ENCODE assay signal across 18 cellular contexts in the genomic region with DNA sequence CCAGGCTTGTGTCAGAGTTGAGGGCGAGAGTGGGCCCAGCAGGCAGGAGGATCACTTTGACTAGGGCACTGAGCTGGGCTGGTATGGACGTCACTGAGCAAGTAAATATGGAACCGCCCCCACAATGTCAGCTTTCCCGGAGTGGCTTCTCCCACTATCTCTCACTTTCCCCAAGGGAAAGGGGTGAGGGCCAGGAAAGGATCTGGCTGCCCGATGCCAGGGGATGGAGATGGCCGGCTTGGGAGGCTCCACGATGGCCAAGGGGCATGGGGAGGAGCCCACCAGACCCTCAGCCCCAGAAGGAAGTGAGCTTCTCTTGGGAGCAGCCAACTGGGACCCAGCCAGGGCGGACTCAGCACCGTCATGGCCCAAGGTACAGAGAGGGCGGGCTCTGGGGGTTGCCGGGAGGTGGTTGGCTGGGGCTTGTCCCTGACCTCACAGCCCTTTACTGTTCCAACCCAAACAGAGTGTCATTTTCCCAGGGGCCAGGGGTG. TPM values are rescaled to one million over a fixed set of nuclear protein-coding genes. Genes with fewer than 3 reads are reported as not detected.
DNase-seq lines count a peak whose midpoint lies in the region; ATAC-seq and TF ChIP-seq lines count a peak whose summit lies in the region.
"Had no signal": no experiment of that assay in that cellular context is flagged by ENCODE, and none has a peak within 500 bp of the region (broad histone marks: within the 10 kb centered on the region; RNA-seq: fewer than 3 reads in every experiment).

No MANE protein-coding gene starts in this region.

- peaks cover 2% of the 10 kb centered on the region for H3K36me3 Mint-ChIP-seq in chondrocyte (ENCODE audit: low read depth)
- no peaks in the 10 kb centered on the region for H3K36me3 Mint-ChIP-seq in activated CD8-positive, alpha-beta T cell treated with anti-CD3 and anti-CD28 coated beads for 36 hours (ENCODE audit: low read depth)

- H3K27ac ChIP-seq in GM23248 (no peak overlapping the region), layer of hippocampus (ENCODE audit: low read depth, low read length) (peak overlapping the region; percentile 22), smooth muscle cell (ENCODE audit: low read depth) (peak overlapping the region; percentile 4), RWPE1 (no peak overlapping the region)
- H3K27ac ChIP-seq: neural progenitor cell, SJCRH30 had no signal

- H3K4me1 Mint-ChIP-seq in chondrocyte (ENCODE audit: low read depth) = peaks cover 51% of the 10 kb centered on the region
- H3K4me1 Mint-ChIP-seq in activated CD8-positive, alpha-beta T cell treated with anti-CD3 and anti-CD28 coated beads for 36 hours (ENCODE audit: low read depth) = peaks cover 8% of the 10 kb centered on the region

- no peak overlapping the region for H2AFZ ChIP-seq in GM23248
- H2AFZ ChIP-seq in smooth muscle cell (ENCODE audit: low read depth) = no peak overlapping the region
- H2AFZ ChIP-seq: neural progenitor cell had no signal

- intact Hi-C loops in activated CD8-positive, alpha-beta T cell treated with anti-CD3 and anti-CD28 coated beads for 36 hours (cut with micrococcal nuclease) = no loop called here

- H3K36me3 ChIP-seq in GM23248 (ENCODE audit: low read depth) (no peaks in the 10 kb centered on the region), smooth muscle cell (ENCODE audit: low read depth) (no peaks in the 10 kb centered on the region)
- H3K36me3 ChIP-seq: neural progenitor cell, SJCRH30 had no signal

- H3K4me3 ChIP-seq in GM23248 (no peak overlapping the region), smooth muscle cell (no peak overlapping the region)
- H3K4me3 ChIP-seq: neural progenitor cell, SJCRH30 had no signal

- no peak overlapping the region for H3K27ac Mint-ChIP-seq in chondrocyte (ENCODE audit: unreplicated experiment)
- no peak overlapping the region for H3K27ac Mint-ChIP-seq in activated CD8-positive, alpha-beta T cell treated with anti-CD3 and anti-CD28 coated beads for 36 hours
- H3K27ac Mint-ChIP-seq: activated naive CD8-positive, alpha-beta T cell treated with anti-CD3 and anti-CD28 coated beads, Interleukin-2, amount 50 U/mL, for 24 hours; neural progenitor cell had no signal

- no peak overlapping the region for H3K4me3 Mint-ChIP-seq in chondrocyte (ENCODE audit: unreplicated experiment)
- no peak overlapping the region for H3K4me3 Mint-ChIP-seq in activated CD8-positive, alpha-beta T cell treated with anti-CD3 and anti-CD28 coated beads for 36 hours
- H3K4me3 Mint-ChIP-seq: activated naive CD8-positive, alpha-beta T cell treated with anti-CD3 and anti-CD28 coated beads, Interleukin-2, amount 50 U/mL, for 24 hours; neural progenitor cell had no signal

- H3F3A ChIP-seq in GM23248 (ENCODE audit: insufficient read depth) (no peaks in the 10 kb centered on the region), smooth muscle cell (ENCODE audit: low read depth) (no peaks in the 10 kb centered on the region)

- CTCF ChIA-PET in RWPE1 (lab: Yijun Ruan, JAX) = interaction anchor here (1.2 kb wide), 1 partner anchor 44 kb away, joined by 3 read pairs; no protein-coding TSS in a partner anchor
- CTCF ChIA-PET in activated CD8-positive, alpha-beta T cell treated with anti-CD3 and anti-CD28 coated beads for 36 hours (lab: Charles Lee) = interaction anchor here (1.1 kb wide), 1 partner anchor 219 kb away, joined by 3 read pairs; no protein-coding TSS in a partner anchor

- ATAC-seq in HG03457 (IDR thresholded peaks at IDR 0.05; ENCODE audit: unreplicated experiment) (no peak), GM21825 (IDR thresholded peaks at IDR 0.05; ENCODE audit: unreplicated experiment) (no peak)
- ATAC-seq in activated CD8-positive, alpha-beta T cell treated with anti-CD3 and anti-CD28 coated beads for 36 hours = no peak
- ATAC-seq: activated naive CD8-positive, alpha-beta T cell treated with anti-CD3 and anti-CD28 coated beads, Interleukin-2, amount 50 U/mL, for 24 hours; stimulated activated naive CD8-positive, alpha-beta T cell treated with anti-CD3 and anti-CD28 coated beads, Interleukin-15, Interleukin-2, amounts not matched to agents 100 U/mL and 50 U/mL, for 24 hours had no signal

- H3K79me2 ChIP-seq in GM23248 (ENCODE audit: insufficient read depth) (peaks cover 16% of the 10 kb centered on the region; the same call in 1 of the 2 replicates), smooth muscle cell (ENCODE audit: low read depth) (peaks cover 16% of the 10 kb centered on the region)

- no peaks in the 10 kb centered on the region for H3K27me3 Mint-ChIP-seq in chondrocyte (ENCODE audit: low read depth)
- no peaks in the 10 kb centered on the region for H3K27me3 Mint-ChIP-seq in activated CD8-positive, alpha-beta T cell treated with anti-CD3 and anti-CD28 coated beads for 36 hours
- H3K27me3 Mint-ChIP-seq: activated naive CD8-positive, alpha-beta T cell treated with anti-CD3 and anti-CD28 coated beads, Interleukin-2, amount 50 U/mL, for 24 hours had no signal

- no peak overlapping the region for H3K4me2 ChIP-seq in GM23248 (ENCODE audit: unreplicated experiment)
- H3K4me2 ChIP-seq in smooth muscle cell = no peak overlapping the region
- H3K4me2 ChIP-seq: neural progenitor cell had no signal

- TF ChIP-seq CTCF in chondrocyte (IDR thresholded peaks at IDR 0.05) = no peak
- no peak for TF ChIP-seq CTCF in smooth muscle cell (IDR thresholded peaks at IDR 0.05; ENCODE audit: borderline replicate concordance, insufficient read depth, poor library complexity, severe bottlenecking)
- no peak for TF ChIP-seq CTCF in RWPE1 (conservative IDR thresholded peaks at IDR 0.05; ENCODE audit: low read depth)
- no peak for TF ChIP-seq CTCF in activated CD8-positive, alpha-beta T cell treated with anti-CD3 and anti-CD28 coated beads for 36 hours (IDR thresholded peaks at IDR 0.05)

- H3K9me3 Mint-ChIP-seq in chondrocyte (ENCODE audit: low read depth) = no peaks in the 10 kb centered on the region
- no peaks in the 10 kb centered on the region for H3K9me3 Mint-ChIP-seq in activated CD8-positive, alpha-beta T cell treated with anti-CD3 and anti-CD28 coated beads for 36 hours
- H3K9me3 Mint-ChIP-seq: activated naive CD8-positive, alpha-beta T cell treated with anti-CD3 and anti-CD28 coated beads, Interleukin-2, amount 50 U/mL, for 24 hours had no signal

- in situ Hi-C loops in GM23248 (cut with MboI) = no loop called here

- no peaks in the 10 kb centered on the region for H3K9me2 ChIP-seq in GM23248 (ENCODE audit: insufficient read depth)

- no peaks in the 10 kb centered on the region for H3K4me1 ChIP-seq in GM23248 (ENCODE audit: insufficient read depth)
- H3K4me1 ChIP-seq in smooth muscle cell (ENCODE audit: low read depth) = peaks cover 19% of the 10 kb centered on the region

- H3K9ac ChIP-seq in GM23248 = no peak overlapping the region
- H3K9ac ChIP-seq in smooth muscle cell (ENCODE audit: low read depth) = no peak overlapping the region
- H3K9ac ChIP-seq: neural progenitor cell had no signal

- H3K9me3 ChIP-seq in GM23248 (ENCODE audit: low read depth) = no peaks in the 10 kb centered on the region
- no peaks in the 10 kb centered on the region for H3K9me3 ChIP-seq in smooth muscle cell (replicated peaks; ENCODE audit: low read depth)
- H3K9me3 ChIP-seq: SJCRH30 had no signal

- WGBS in GM23248 (ENCODE audit: low coverage in 1 of 2, low lambda C conversion rate in 2 of 2, missing lambda C conversion rate in 2 of 2), 2 experiments = 77 to 78% methylated on average over 11 of the region's 11 CpGs
- 72% methylated on average over 11 of the region's 11 CpGs for WGBS in smooth muscle cell (ENCODE audit: low lambda C conversion rate)

- H3K27me3 ChIP-seq in GM23248 (replicated peaks; ENCODE audit: insufficient read depth) (no peaks in the 10 kb centered on the region), layer of hippocampus (ENCODE audit: control insufficient read depth, insufficient read depth, low read length) (no peaks in the 10 kb centered on the region), smooth muscle cell (ENCODE audit: low read depth) (no peaks in the 10 kb centered on the region)
- H3K27me3 ChIP-seq: neural progenitor cell, SJCRH30 had no signal

- peak; percentile 27 for DNase-seq in GM23248
- DNase-seq in chondrocyte (ENCODE audit: low spot score) = peak; percentile 77
- no peak for DNase-seq in smooth muscle cell (lab: John Stamatoyannopoulos, UW; ENCODE audit: unreplicated experiment)
- DNase-seq in RWPE1 (ENCODE audit: low spot score) = no peak
- DNase-seq in activated CD8-positive, alpha-beta T cell treated with anti-CD3 and anti-CD28 coated beads for 36 hours = no peak
- DNase-seq: activated naive CD8-positive, alpha-beta T cell treated with anti-CD3 and anti-CD28 coated beads, Interleukin-2, amount 50 U/mL, for 24 hours; effector CD4-positive, alpha-beta T cell; mesendoderm; NCI-H1417; NCI-H2171; OCI-M1; SJCRH30; stimulated activated naive CD8-positive, alpha-beta T cell treated with anti-CD3 and anti-CD28 coated beads, Interleukin-15, Interleukin-2, amounts not matched to agents 100 U/mL and 50 U/mL, for 24 hours; T-helper 2 cell had no signal

- H4K20me1 ChIP-seq in GM23248 (ENCODE audit: insufficient read depth) = no peaks in the 10 kb centered on the region
- H4K20me1 ChIP-seq in smooth muscle cell (ENCODE audit: low read depth) = peaks cover 8% of the 10 kb centered on the region

- POLR2A ChIA-PET in RWPE1 (lab: Yijun Ruan, JAX; ENCODE audit: low non-redundant PET) = no interaction called here
- POLR2A ChIA-PET in activated CD8-positive, alpha-beta T cell treated with anti-CD3 and anti-CD28 coated beads for 36 hours (lab: Charles Lee) = no interaction called here

RNA-seq across cellular contexts. Expression of gene PRDM11, which starts 8.7 kb away (rescaled TPM):
- 2.3 and 3.7 TPM in 2 replicates for total RNA-seq in GM23248 (2014; rRNA removed; shearing (Covaris generic))
- polyA plus RNA-seq in GM23248 (2016; fragmentation: Nextera tagmentation; extraction: Ambion mirVana) = 0.24 TPM in 2 replicates
- total RNA-seq in chondrocyte = 32.9 to 35.1 TPM (median 35.0 TPM) in 3 replicates
- total RNA-seq in smooth muscle cell = 5.8 and 8.0 TPM in 2 replicates
- 5.2 and 6.6 TPM in 2 replicates for polyA plus RNA-seq in smooth muscle cell
- total RNA-seq in activated CD8-positive, alpha-beta T cell treated with anti-CD3 and anti-CD28 coated beads for 36 hours = 1 to 10 TPM; 2.6 to 3.5 TPM

Comparison
In these comparisons a context has a peak if more than half of its experiments do, and no peak if none do; other contexts are left out.
1. DNase-seq: peak in GM23248 (single experiment) and chondrocyte (single experiment); none in smooth muscle cell (single experiment), RWPE1 (single experiment) and activated CD8-positive, alpha-beta T cell treated with anti-CD3 and anti-CD28 coated beads for 36 hours (single experiment).
2. H3K27ac ChIP-seq: peak in layer of hippocampus (single experiment) and smooth muscle cell (single experiment); none in GM23248 (single experiment) and RWPE1 (single experiment).